Comparison of ENCODE assay signal across 7 cellular contexts in the genomic region with DNA sequence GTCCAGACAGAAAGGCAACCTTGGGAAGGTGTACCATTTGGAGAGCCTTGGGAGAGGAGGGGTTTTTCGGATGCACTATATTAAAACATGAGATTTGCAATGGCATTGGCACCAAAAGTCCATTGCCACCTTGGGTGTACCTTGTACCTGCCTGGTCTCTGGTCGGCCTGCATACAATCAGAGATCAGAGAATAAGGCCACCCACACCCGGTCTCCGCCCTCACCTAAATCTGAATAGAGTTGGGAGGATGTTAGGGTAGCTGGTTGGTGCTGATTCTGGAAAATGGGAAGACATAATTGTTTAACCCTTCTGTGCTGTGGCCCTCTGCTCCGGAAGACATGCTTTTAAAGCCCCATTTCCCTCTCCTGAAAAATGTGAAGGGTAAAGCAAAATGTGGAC. TPM values are rescaled to one million over a fixed set of nuclear protein-coding genes. Genes with fewer than 3 reads are reported as not detected.
A peak's percentile ranks its signal among the peaks of the same experiment; 100 is the strongest.
DNase-seq lines count a peak whose midpoint lies in the region; ATAC-seq and TF ChIP-seq lines count a peak whose summit lies in the region.
"Not testable (repeated sequence)": the region's sequence is repeated elsewhere in the genome, so short reads cannot be mapped to it uniquely, and the experiment has no call there.

No MANE protein-coding gene starts in this region.

- not testable (repeated sequence) for TF ChIP-seq CTCF in WI38 (IDR thresholded peaks at IDR 0.05; ENCODE audit: low read depth, low read length); endothelial cell (IDR thresholded peaks at IDR 0.05; ENCODE audit: unreplicated experiment); lower lobe of right lung (IDR thresholded peaks at IDR 0.05)

- peaks cover 14% of the 10 kb centered on the region; the same call in 1 of the 2 replicates for H3K79me2 ChIP-seq in Karpas-422 (ENCODE audit: low read length)

- H3K4me1 Mint-ChIP-seq in CD8-positive, alpha-beta memory T cell, result peaks cover 8 to 14% (median 8%) of the 10 kb centered on the region in 3 donors
- not testable (repeated sequence) for H3K4me1 Mint-ChIP-seq in activated naive CD8-positive, alpha-beta T cell treated with anti-CD3 and anti-CD28 coated beads, Interleukin-2, amount 50 U/mL, for 24 hours; endothelial cell (ENCODE audit: unreplicated experiment)

- not testable (repeated sequence) for H3K9me2 ChIP-seq in Karpas-422 (replicated peaks; ENCODE audit: insufficient read depth, low read length)

- intact Hi-C loops in lower lobe of right lung (cut with DNase I), result not testable (repeated sequence)

- H4K20me1 ChIP-seq in Karpas-422 (ENCODE audit: insufficient read depth, low read depth, low read length), result not testable (repeated sequence)

- not testable (repeated sequence) for H3K27me3 Mint-ChIP-seq in CD8-positive, alpha-beta memory T cell; activated naive CD8-positive, alpha-beta T cell treated with anti-CD3 and anti-CD28 coated beads, Interleukin-2, amount 50 U/mL, for 24 hours; endothelial cell (ENCODE audit: unreplicated experiment)

- H3K9me3 ChIP-seq in CD8-positive, alpha-beta memory T cell (ENCODE audit: low read length); Karpas-422 (ENCODE audit: low read length); lower lobe of right lung: not testable (repeated sequence)

- POLR2A ChIA-PET in CD8-positive, alpha-beta memory T cell (lab: Charles Lee), result not testable (repeated sequence)

- H3K36me3 ChIP-seq in CD8-positive, alpha-beta memory T cell (ENCODE audit: insufficient read depth, low read length); Karpas-422 (ENCODE audit: insufficient read depth, low read length); lower lobe of right lung: not testable (repeated sequence)

- peak overlapping the region in 6 of 7 donors; percentile 37 to 84 (median 66) for H3K4me3 Mint-ChIP-seq in CD8-positive, alpha-beta memory T cell
- peak overlapping the region; percentile 32 for H3K4me3 Mint-ChIP-seq in activated naive CD8-positive, alpha-beta T cell treated with anti-CD3 and anti-CD28 coated beads, Interleukin-2, amount 50 U/mL, for 24 hours
- peak overlapping the region; percentile 85 for H3K4me3 Mint-ChIP-seq in endothelial cell (ENCODE audit: unreplicated experiment)

- peak overlapping the region; percentile 52 for H3K9ac ChIP-seq in Karpas-422 (ENCODE audit: low read length)

- ATAC-seq in activated naive CD8-positive, alpha-beta T cell treated with anti-CD3 and anti-CD28 coated beads, Interleukin-2, amount 50 U/mL, for 24 hours; lower lobe of right lung: not testable (repeated sequence)

- CTCF ChIA-PET in CD8-positive, alpha-beta memory T cell (lab: Charles Lee), result not testable (repeated sequence)

- H3K4me1 ChIP-seq in CD8-positive, alpha-beta memory T cell (ENCODE audit: insufficient read depth, low read length); Karpas-422 (ENCODE audit: low read length); lower lobe of right lung: not testable (repeated sequence)

- not testable (repeated sequence) for H2AFZ ChIP-seq in Karpas-422 (ENCODE audit: low read length)

- H3K4me3 ChIP-seq in CD8-positive, alpha-beta memory T cell (ENCODE audit: low read length), result not testable (repeated sequence)
- H3K4me3 ChIP-seq in Karpas-422 (ENCODE audit: low read length) (peak overlapping the region; percentile 62), WI38 (ENCODE audit: low read depth, low read length) (peak overlapping the region; percentile 22; the same call in 1 of the 2 replicates), lower lobe of right lung (peak overlapping the region; percentile 11)

- H3K4me2 ChIP-seq in Karpas-422 (ENCODE audit: low read depth, low read length, poor library complexity, severe bottlenecking), result peak overlapping the region; percentile 63

- DNase-seq in CD8-positive, alpha-beta memory T cell; activated naive CD8-positive, alpha-beta T cell treated with anti-CD3 and anti-CD28 coated beads, Interleukin-2, amount 50 U/mL, for 24 hours; endothelial cell (ENCODE audit: low spot score); lower lobe of right lung: not testable (repeated sequence)
- DNase-seq in Karpas-422, result peak; percentile 4
- DNase-seq in retina, result peak; percentile 4

- not testable (repeated sequence) for H3K27ac ChIP-seq in CD8-positive, alpha-beta memory T cell (ENCODE audit: low read depth, low read length); Karpas-422 (ENCODE audit: low read length); lower lobe of right lung

- H3K27me3 ChIP-seq in CD8-positive, alpha-beta memory T cell (ENCODE audit: insufficient read depth, low read length, poor library complexity, severe bottlenecking); Karpas-422 (ENCODE audit: low read length); lower lobe of right lung (ENCODE audit: low read depth): not testable (repeated sequence)

- H3K36me3 Mint-ChIP-seq in CD8-positive, alpha-beta memory T cell; activated naive CD8-positive, alpha-beta T cell treated with anti-CD3 and anti-CD28 coated beads, Interleukin-2, amount 50 U/mL, for 24 hours (ENCODE audit: low read depth); endothelial cell (ENCODE audit: low read depth, unreplicated experiment): not testable (repeated sequence)

- not testable (repeated sequence) for H3K9me3 Mint-ChIP-seq in CD8-positive, alpha-beta memory T cell; activated naive CD8-positive, alpha-beta T cell treated with anti-CD3 and anti-CD28 coated beads, Interleukin-2, amount 50 U/mL, for 24 hours; endothelial cell (ENCODE audit: unreplicated experiment)

- peak overlapping the region in 1 of 8 donors; percentile 49 for H3K27ac Mint-ChIP-seq in CD8-positive, alpha-beta memory T cell
- not testable (repeated sequence) for H3K27ac Mint-ChIP-seq in activated naive CD8-positive, alpha-beta T cell treated with anti-CD3 and anti-CD28 coated beads, Interleukin-2, amount 50 U/mL, for 24 hours
- H3K27ac Mint-ChIP-seq in endothelial cell (ENCODE audit: unreplicated experiment), result peak overlapping the region; percentile 74

RNA-seq across cellular contexts. Expression of gene SRGAP2C, which starts 3.1 kb away (rescaled TPM):
- total RNA-seq in CD8-positive, alpha-beta memory T cell, result 10 to 100 TPM; 17.1 to 18.1 TPM
- 2.5 TPM for polyA plus RNA-seq in CD8-positive, alpha-beta memory T cell
- 21.0 and 26.2 TPM in 2 replicates for total RNA-seq in Karpas-422 (2014; rRNA removed; shearing (Covaris generic); ENCODE audit: low replicate concordance)
- total RNA-seq in endothelial cell (ENCODE audit: unreplicated experiment) (72.5 TPM), lower lobe of right lung (33.9 TPM)

RNA-seq across cellular contexts. Expression of gene FAM72B, which starts 3.8 kb away (rescaled TPM):
- total RNA-seq in CD8-positive, alpha-beta memory T cell, result 10 to 100 TPM; 12.3 to 15.2 TPM
- polyA plus RNA-seq in CD8-positive, alpha-beta memory T cell, result 0.15 TPM
- total RNA-seq in Karpas-422 (2014; rRNA removed; shearing (Covaris generic); ENCODE audit: low replicate concordance), result 15.6 and 33.3 TPM in 2 replicates
- total RNA-seq in endothelial cell (ENCODE audit: unreplicated experiment) (12.0 TPM), lower lobe of right lung (0.83 TPM)

Comparison
In these comparisons a context has a peak if more than half of its experiments do, and no peak if none do; other contexts are left out.
1. H3K4me3 Mint-ChIP-seq: peak in every context shown above with its lines; median percentile 85 in endothelial cell; 66 in CD8-positive, alpha-beta memory T cell; 32 in activated naive CD8-positive, alpha-beta T cell treated with anti-CD3 and anti-CD28 coated beads, Interleukin-2, amount 50 U/mL, for 24 hours.